Comparison of ENCODE assay signal across 7 cellular contexts in the genomic region with DNA sequence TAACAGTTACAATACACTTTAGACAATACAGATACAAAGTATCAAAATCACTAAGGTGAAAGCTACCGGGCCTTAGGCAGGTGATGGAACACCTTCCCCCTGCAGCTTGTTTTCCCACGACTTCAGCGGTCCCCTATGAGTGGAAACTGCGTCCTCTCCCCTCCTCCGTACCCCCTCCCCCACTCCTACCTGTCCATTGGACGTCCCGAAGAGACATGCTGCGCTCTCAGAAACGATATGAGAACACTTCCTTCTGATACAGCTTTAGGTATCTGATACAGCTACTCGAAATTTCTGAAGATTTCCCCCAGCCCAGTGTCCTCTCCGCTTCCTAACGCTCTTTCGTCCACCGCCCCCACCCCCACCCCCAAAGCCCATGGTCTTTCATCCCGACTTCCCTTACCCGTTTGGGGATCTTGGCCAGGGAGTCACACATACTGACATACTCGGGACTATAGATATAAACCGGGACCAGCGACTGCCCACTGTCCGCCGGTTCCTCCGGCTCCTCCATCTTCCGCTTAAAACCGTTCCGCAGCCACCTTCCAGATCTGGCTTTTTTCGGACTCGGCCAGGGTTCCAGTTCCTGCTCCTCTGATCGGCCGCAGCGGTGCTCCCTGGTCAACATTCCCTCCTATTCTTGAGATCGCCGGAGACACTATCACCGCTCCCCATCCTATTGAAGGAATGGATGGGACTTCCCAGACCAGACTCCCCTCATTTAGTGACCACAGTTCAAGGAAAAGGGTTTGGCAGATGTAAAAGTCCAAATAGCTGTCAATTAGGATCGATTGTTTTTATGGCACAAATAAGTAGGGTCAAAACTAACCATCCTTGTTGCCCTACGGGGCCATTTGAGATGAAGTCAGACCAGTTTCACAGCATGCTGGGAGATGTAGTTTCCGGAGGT. TPM values are rescaled to one million over a fixed set of nuclear protein-coding genes. Genes with fewer than 3 reads are reported as not detected.
A peak's percentile ranks its signal among the peaks of the same experiment; 100 is the strongest.
DNase-seq lines count a peak whose midpoint lies in the region; ATAC-seq and TF ChIP-seq lines count a peak whose summit lies in the region.

A gene (minus strand): TSS at position 596 of the 910 bp plus-strand sequence. CDS start 82 bp downstream, at position 514.

- peaks cover 6% of the 10 kb centered on the region for H3K36me3 ChIP-seq in left ventricle myocardium inferior

- intact Hi-C loops in left ventricle myocardium inferior (cut with micrococcal nuclease) (no loop called here), posterior vena cava (cut with DNase I) (no loop called here)

- peak within 1 kb of the TSS; percentile 85 for H3K27ac ChIP-seq in left ventricle myocardium inferior (replicated peaks)

- DNase-seq in NCI-H128 (lab: John Stamatoyannopoulos, UW; ENCODE audit: unreplicated experiment) (peak; percentile 7), SKM-1 treated with dmso at 0.1 percent for 144 hours (lab: John Stamatoyannopoulos, UW; ENCODE audit: unreplicated experiment) (peak; percentile 47), anterior cingulate cortex (lab: John Stamatoyannopoulos, UW) (peak in 55 of 58 donors; percentile 1 to 78 (median 39)), left ventricle myocardium inferior (peak; percentile 63), posterior vena cava (ENCODE audit: low spot score) (peak; percentile 91)

- peak; percentile 98 for ATAC-seq in GM18502 (IDR thresholded peaks at IDR 0.05; ENCODE audit: poor library complexity, unreplicated experiment)
- ATAC-seq in HG02840 (IDR thresholded peaks at IDR 0.05; ENCODE audit: low FRiP score, unreplicated experiment), result peak; percentile 90

- H3K9me3 ChIP-seq in left ventricle myocardium inferior (replicated peaks), result no peaks in the 10 kb centered on the region

- H3K4me1 ChIP-seq in left ventricle myocardium inferior, result peaks cover 7% of the 10 kb centered on the region

- H3K27me3 ChIP-seq in left ventricle myocardium inferior (ENCODE audit: low read depth), result no peaks in the 10 kb centered on the region

- peak within 1 kb of the TSS; percentile 73 for H3K4me3 ChIP-seq in left ventricle myocardium inferior

- TF ChIP-seq CTCF in left ventricle myocardium inferior (IDR thresholded peaks at IDR 0.05; ENCODE audit: borderline replicate concordance), result no peak

RNA-seq across cellular contexts. Expression of the gene that starts here (rescaled TPM):
- total RNA-seq in left ventricle myocardium inferior (19.3 TPM), posterior vena cava (10 to 100 TPM; 24.7 to 25.6 TPM)

Comparison
In these comparisons a context has a peak if more than half of its experiments do, and no peak if none do; other contexts are left out.
1. Peak in every context shown above with its lines: DNase-seq, ATAC-seq, H3K4me3 ChIP-seq and H3K27ac ChIP-seq.
2. DNase-seq: peak in every context shown above with its lines; median percentile 91 in posterior vena cava; 63 in left ventricle myocardium inferior; 47 in SKM-1 treated with dmso at 0.1 percent for 144 hours; 39 in anterior cingulate cortex; 7 in NCI-H128.